1 cellular context compared by ENCODE assay signal in the genomic region with DNA sequence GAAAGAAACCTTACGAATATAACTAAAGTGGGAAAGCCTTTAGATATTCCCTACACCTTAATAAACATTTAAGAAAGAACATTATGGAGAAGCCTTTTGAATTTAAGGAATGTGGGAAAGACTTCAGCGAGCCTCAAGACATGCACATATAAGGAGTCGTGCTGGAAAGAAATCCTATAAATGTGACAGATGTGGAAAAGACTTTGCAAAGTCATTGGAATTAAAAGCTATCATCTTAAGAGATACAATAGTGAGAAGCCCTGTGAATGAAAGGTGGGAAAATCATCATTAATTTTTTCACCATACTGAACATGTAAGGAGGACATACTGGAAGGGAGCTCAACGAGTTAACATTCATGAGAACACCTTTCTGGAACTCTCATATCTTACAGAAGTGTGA.
TF ChIP-seq lines count a peak whose summit lies in the region.

No MANE protein-coding gene starts in this region.

TF ChIP-seq in K562, 482 proteins besides CTCF, POLR2A, EP300 and RAD21 (continued from another document):
- no peak for TF ChIP-seq UBTF (IDR thresholded peaks at IDR 0.05; ENCODE audit: borderline replicate concordance in 1 of 2, low read depth in 2 of 2, low read length in 2 of 2)
- no peak for TF ChIP-seq THRA (IDR thresholded peaks at IDR 0.05)
